In the genomic region with DNA sequence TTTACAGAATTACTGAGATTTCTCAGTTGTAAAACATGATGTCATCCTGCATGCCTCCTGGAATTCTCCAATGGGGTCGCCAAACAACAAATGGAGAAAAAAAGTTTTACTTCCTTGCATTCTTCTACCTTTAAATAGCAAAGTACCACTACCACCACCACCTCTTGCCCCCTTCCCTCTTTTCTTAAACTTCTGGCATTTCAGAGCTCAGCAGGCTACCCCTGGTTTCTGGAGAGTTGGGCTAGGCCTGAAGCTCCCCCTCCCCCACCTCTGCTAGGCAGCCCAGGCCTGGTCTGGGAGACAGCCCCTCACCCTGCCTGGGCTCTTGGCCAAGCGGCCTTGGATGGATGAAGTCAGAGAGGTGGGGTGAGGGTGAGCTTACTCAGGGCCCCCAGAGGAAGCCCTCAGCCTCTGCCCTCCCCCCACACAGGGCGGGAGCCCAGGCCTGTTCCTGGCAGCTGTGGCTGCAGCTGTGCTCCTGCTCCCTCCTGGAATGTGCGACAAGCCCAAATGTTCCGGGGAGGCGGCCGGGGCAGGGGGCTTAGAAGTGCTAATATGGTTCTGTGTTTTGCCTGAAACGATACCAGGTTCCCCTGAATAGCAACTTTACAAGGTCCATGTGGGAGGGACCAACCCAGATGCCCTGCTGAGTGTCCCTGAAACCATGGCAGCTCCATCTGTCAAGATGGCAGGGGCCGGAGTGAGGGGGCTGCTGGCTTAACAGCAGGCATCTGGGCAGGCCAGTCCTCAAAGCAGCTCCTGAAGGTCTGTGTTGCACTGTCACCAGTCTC, we compare ENCODE assay signal across 9 cellular contexts. TPM values are rescaled to one million over a fixed set of nuclear protein-coding genes. Genes with fewer than 3 reads are reported as not detected.
DNase-seq lines count a peak whose midpoint lies in the region; ATAC-seq and TF ChIP-seq lines count a peak whose summit lies in the region.
"Had no signal": no experiment of that assay in that cellular context is flagged by ENCODE, and none has a peak within 500 bp of the region (broad histone marks: within the 10 kb centered on the region; RNA-seq: fewer than 3 reads in every experiment).

No MANE protein-coding gene starts in this region.

- peak; percentile 38 for DNase-seq in astrocyte of the cerebellum (ENCODE audit: low read depth)
- peak; percentile 81 for DNase-seq in iPS DF 4.7 (ENCODE audit: extremely low read depth, low spot score)
- DNase-seq in sciatic nerve (ENCODE audit: low spot score), result peak; percentile 79
- DNase-seq in COLO829 (ENCODE audit: low spot score), result no peak
- DNase-seq in mucosa of gallbladder (ENCODE audit: low spot score), result no peak
- no peak for DNase-seq in activated T-helper 2 cell treated with anti-CD3 and anti-CD28 coated beads, Interferon-gamma antibody, Interleukin-2, Interleukin-4, amounts not matched to agents 10 μg/mL and 5 μg/mL and 100 μg/mL, durations not matched to agents 14 hours and 24 hours and 36 hours (ENCODE audit: low spot score)
- no peak for DNase-seq in activated effector memory CD4-positive, alpha-beta T cell treated with anti-CD3 and anti-CD28 coated beads, Interleukin-2, amount 50 U/mL, for 16 hours
- DNase-seq: NCI-H526 treated with DMSO at 0.1 percent for 48 hours had no signal

- H3K9ac ChIP-seq in ES-I3 (ENCODE audit: low read depth, low read length), result peak overlapping the region; percentile 34

- no peak overlapping the region for H3K27ac Mint-ChIP-seq in activated T-helper 2 cell treated with anti-CD3 and anti-CD28 coated beads, Interferon-gamma antibody, Interleukin-2, Interleukin-4, amounts not matched to agents 10 μg/mL and 5 μg/mL and 100 μg/mL, durations not matched to agents 14 hours and 24 hours and 36 hours

- H3K9me3 Mint-ChIP-seq in activated T-helper 2 cell treated with anti-CD3 and anti-CD28 coated beads, Interferon-gamma antibody, Interleukin-2, Interleukin-4, amounts not matched to agents 10 μg/mL and 5 μg/mL and 100 μg/mL, durations not matched to agents 14 hours and 24 hours and 36 hours, result no peaks in the 10 kb centered on the region

- H3K27me3 Mint-ChIP-seq in activated T-helper 2 cell treated with anti-CD3 and anti-CD28 coated beads, Interferon-gamma antibody, Interleukin-2, Interleukin-4, amounts not matched to agents 10 μg/mL and 5 μg/mL and 100 μg/mL, durations not matched to agents 14 hours and 24 hours and 36 hours (ENCODE audit: low read depth), result peaks cover 2% of the 10 kb centered on the region

- H3K9me3 ChIP-seq in ES-I3 (ENCODE audit: control insufficient read depth, insufficient read depth, low read length), result no peaks in the 10 kb centered on the region

- H3K4me1 ChIP-seq in ES-I3 (ENCODE audit: insufficient read depth, low read length), result peaks cover 25% of the 10 kb centered on the region

- peak; percentile 82 for ATAC-seq in sciatic nerve

- no peak for TF ChIP-seq CTCF in astrocyte of the cerebellum (IDR thresholded peaks at IDR 0.05; ENCODE audit: low read depth, low read length, missing control alignments)

- H3K4me3 Mint-ChIP-seq in activated T-helper 2 cell treated with anti-CD3 and anti-CD28 coated beads, Interferon-gamma antibody, Interleukin-2, Interleukin-4, amounts not matched to agents 10 μg/mL and 5 μg/mL and 100 μg/mL, durations not matched to agents 14 hours and 24 hours and 36 hours (ENCODE audit: low read depth), result no peak overlapping the region

- H3K4me3 ChIP-seq in astrocyte of the cerebellum (ENCODE audit: low read depth, low read length), result no peak overlapping the region

- H3K36me3 Mint-ChIP-seq in activated T-helper 2 cell treated with anti-CD3 and anti-CD28 coated beads, Interferon-gamma antibody, Interleukin-2, Interleukin-4, amounts not matched to agents 10 μg/mL and 5 μg/mL and 100 μg/mL, durations not matched to agents 14 hours and 24 hours and 36 hours (ENCODE audit: low read depth), result peaks cover 22% of the 10 kb centered on the region

- H3K36me3 ChIP-seq in ES-I3 (ENCODE audit: insufficient read depth, low read length), result no peaks in the 10 kb centered on the region

- in situ Hi-C loops in astrocyte of the cerebellum (cut with HindIII; ENCODE audit: low sequenced_read_pairs), result no loop called here

- intact Hi-C loops in sciatic nerve (cut with DNase I), result no loop called here
- intact Hi-C loops in activated T-helper 2 cell treated with anti-CD3 and anti-CD28 coated beads, Interferon-gamma antibody, Interleukin-2, Interleukin-4, amounts not matched to agents 10 μg/mL and 5 μg/mL and 100 μg/mL, durations not matched to agents 14 hours and 24 hours and 36 hours (cut with micrococcal nuclease), result no loop called here

- H3K4me1 Mint-ChIP-seq in activated T-helper 2 cell treated with anti-CD3 and anti-CD28 coated beads, Interferon-gamma antibody, Interleukin-2, Interleukin-4, amounts not matched to agents 10 μg/mL and 5 μg/mL and 100 μg/mL, durations not matched to agents 14 hours and 24 hours and 36 hours (ENCODE audit: low read depth), result peaks cover 8% of the 10 kb centered on the region

RNA-seq across cellular contexts. Expression of a gene that starts 5.9 kb away (rescaled TPM):
- total RNA-seq in sciatic nerve (not detected), mucosa of gallbladder (0.12 TPM)
- not detected in 2 replicates for total RNA-seq in activated T-helper 2 cell treated with anti-CD3 and anti-CD28 coated beads, Interferon-gamma antibody, Interleukin-2, Interleukin-4, amounts not matched to agents 10 μg/mL and 5 μg/mL and 100 μg/mL, durations not matched to agents 14 hours and 24 hours and 36 hours

RNA-seq across cellular contexts. Expression of a gene that starts 26.7 kb away (rescaled TPM):
- total RNA-seq in sciatic nerve (14.8 TPM), mucosa of gallbladder (17.0 TPM)
- total RNA-seq in activated T-helper 2 cell treated with anti-CD3 and anti-CD28 coated beads, Interferon-gamma antibody, Interleukin-2, Interleukin-4, amounts not matched to agents 10 μg/mL and 5 μg/mL and 100 μg/mL, durations not matched to agents 14 hours and 24 hours and 36 hours, result 28.8 and 30.1 TPM in 2 replicates

RNA-seq across cellular contexts. Expression of a gene that starts 27.5 kb away (rescaled TPM):
- total RNA-seq in sciatic nerve (103 TPM), mucosa of gallbladder (185 TPM)
- total RNA-seq in activated T-helper 2 cell treated with anti-CD3 and anti-CD28 coated beads, Interferon-gamma antibody, Interleukin-2, Interleukin-4, amounts not matched to agents 10 μg/mL and 5 μg/mL and 100 μg/mL, durations not matched to agents 14 hours and 24 hours and 36 hours, result 160 and 161 TPM in 2 replicates

Comparison
In these comparisons a context has a peak if more than half of its experiments do, and no peak if none do; other contexts are left out.
1. DNase-seq: peak in astrocyte of the cerebellum (single experiment), iPS DF 4.7 (single experiment) and sciatic nerve (single experiment); none in COLO829 (single experiment), mucosa of gallbladder (single experiment), activated T-helper 2 cell treated with anti-CD3 and anti-CD28 coated beads, Interferon-gamma antibody, Interleukin-2, Interleukin-4, amounts not matched to agents 10 μg/mL and 5 μg/mL and 100 μg/mL, durations not matched to agents 14 hours and 24 hours and 36 hours (single experiment) and activated effector memory CD4-positive, alpha-beta T cell treated with anti-CD3 and anti-CD28 coated beads, Interleukin-2, amount 50 U/mL, for 16 hours (single experiment).